Comparison of ENCODE assay signal across 23 cellular contexts in the genomic region with DNA sequence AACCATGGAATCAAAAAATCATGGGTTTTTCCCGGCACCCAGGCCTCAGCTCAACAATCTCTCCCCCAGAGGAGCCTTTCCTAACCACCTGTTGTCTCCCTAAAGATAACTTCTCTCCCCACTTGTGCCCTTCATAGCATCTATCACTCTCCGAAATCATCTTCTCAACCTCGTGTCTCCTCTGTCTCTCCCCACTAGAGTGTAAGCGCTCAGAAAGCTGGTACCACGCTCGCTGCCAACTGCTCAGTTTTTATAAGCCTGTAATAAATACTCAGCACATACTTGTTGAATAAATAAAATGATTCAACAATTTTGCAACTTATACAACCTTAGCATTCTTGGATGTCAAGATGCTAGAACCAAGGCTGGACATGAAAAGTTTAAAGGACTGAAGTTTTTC.
"Had no signal": no experiment of that assay in that cellular context is flagged by ENCODE, and none has a peak within 500 bp of the region (broad histone marks: within the 10 kb centered on the region; RNA-seq: fewer than 3 reads in every experiment).

No MANE protein-coding gene starts in this region.

- H3K9me3 ChIP-seq: Peyer's patch, SJCRH30 had no signal

- H3K27ac ChIP-seq: PC-9, Peyer's patch, SJCRH30 had no signal

- ATAC-seq: HepG2, Right ventricle myocardium inferior, SK-N-SH treated with all-trans-retinoic acid at 6 μM for 48 hours had no signal

- DNase-seq: IMR-90, Karpas-422, KG1, MM.1S, NCI-H1092 treated with DMSO at 0.1 percent for 48 hours, NCI-H1436, NCI-H187, NCI-H2029, NCI-H2081 treated with DMSO at 0.1 percent for 48 hours, NCI-H2171, NCI-H226, NCI-H446, NCI-H510A, NCI-H524 treated with DMSO at 0.1 percent for 48 hours, NCI-H69, NCI-H774, PC-9, Peyer's patch, SHP77 treated with DMSO at 0.1 percent for 48 hours, SJCRH30 had no signal

- H3K4me1 ChIP-seq: Peyer's patch, SJCRH30 had no signal

- H3K4me3 ChIP-seq: PC-9, Peyer's patch, SJCRH30 had no signal

- H3K27me3 ChIP-seq: Peyer's patch had no signal

- H3K36me3 ChIP-seq: Peyer's patch, SJCRH30 had no signal
